ENCODE assay signal across 8 cellular contexts in the genomic region with DNA sequence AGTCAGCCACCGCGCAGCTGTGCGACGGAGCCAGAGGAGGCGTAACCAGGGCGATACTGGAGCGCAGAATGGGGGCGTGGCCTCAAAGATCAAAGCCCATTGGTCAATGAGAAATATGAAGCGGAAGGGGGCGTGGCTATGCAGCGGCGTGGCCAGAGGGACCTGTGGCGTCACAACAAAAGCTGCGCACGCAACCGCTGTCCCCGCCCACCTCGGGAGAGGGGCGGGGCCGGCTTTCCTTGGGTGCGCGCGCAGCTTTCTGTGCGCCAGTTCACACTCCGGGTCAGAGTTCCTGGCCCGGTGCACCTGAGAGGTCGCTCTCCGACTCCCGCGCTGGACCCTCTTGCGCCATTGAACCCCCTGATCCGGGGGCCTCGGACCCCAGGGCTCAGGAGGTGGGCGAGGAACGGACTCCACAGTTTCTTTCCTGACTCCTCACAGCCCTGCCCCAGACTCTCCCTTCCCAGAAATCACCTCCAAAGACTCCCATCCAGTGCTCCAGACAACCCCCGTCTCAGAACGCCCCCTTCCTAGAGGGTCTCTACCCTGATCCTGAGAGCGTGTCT. TPM values are rescaled to one million over a fixed set of nuclear protein-coding genes. Genes with fewer than 3 reads are reported as not detected.
A peak's percentile ranks its signal among the peaks of the same experiment; 100 is the strongest.
DNase-seq lines count a peak whose midpoint lies in the region; ATAC-seq lines count a peak whose summit lies in the region.

A gene (plus strand): TSS at position 269 of the 566 bp plus-strand sequence.

- DNase-seq in COLO829 (ENCODE audit: low spot score): peak; percentile 100
- peak; percentile 100 for DNase-seq in HT-29 (ENCODE audit: low spot score)
- DNase-seq in NK-92 treated with Interleukin-12 subunit alpha and Interleukin-12 subunit beta, amount 100 ng/mL, for 24 hours (lab: John Stamatoyannopoulos, UW): peak; percentile 98
- DNase-seq in activated CD8-positive, alpha-beta memory T cell treated with anti-CD3 and anti-CD28 coated beads for 24 hours: peak; percentile 99
- DNase-seq in effector CD4-positive, alpha-beta T cell: peak; percentile 100
- DNase-seq in lung microvascular endothelial cell (ENCODE audit: low read depth in 2 of 2): peak; percentile 99 to 100
- peak; percentile 99 to 100 (median 100) for DNase-seq in stimulated activated CD4-positive, alpha-beta T cell treated with anti-CD3 and anti-CD28 coated beads, TNF-alpha, amount 100 ng/mL, for 4 hours (ENCODE audit: low read depth in 3 of 3)

- ATAC-seq in GM21360 (IDR thresholded peaks at IDR 0.05; ENCODE audit: unreplicated experiment): peak; percentile 88

RNA-seq across cellular contexts. Expression of the gene that starts here (rescaled TPM):
- 51.4 and 52.6 TPM in 2 replicates for total RNA-seq in HT-29 (2014; rRNA removed; shearing (Covaris generic))
- total RNA-seq in lung microvascular endothelial cell: 17.5 and 19.6 TPM in 2 replicates

Comparison
In these comparisons a context has a peak if more than half of its experiments do, and no peak if none do; other contexts are left out.
1. Peak in every context shown above with its lines: DNase-seq and ATAC-seq.